Comparison of ENCODE assay signal across 14 cellular contexts in genomic region chr3:57956119-57956832, GRCh38. TPM values are rescaled to one million over a fixed set of nuclear protein-coding genes. Genes with fewer than 3 reads are reported as not detected.
A peak's percentile ranks its signal among the peaks of the same experiment; 100 is the strongest.
DNase-seq lines count a peak whose midpoint lies in the region; ATAC-seq, FAIRE-seq and TF ChIP-seq lines count a peak whose summit lies in the region.
"Had no signal": no experiment of that assay in that cellular context is flagged by ENCODE, and none has a peak within 500 bp of the region (broad histone marks: within the 10 kb centered on the region; RNA-seq: fewer than 3 reads in every experiment).

No MANE protein-coding gene starts in this region.

- no peak overlapping the region for H3K23ac ChIP-seq in mesenchymal stem cell (ENCODE audit: low read length in 2 of 2)

- no peak overlapping the region for H3K4me3 Mint-ChIP-seq in T-helper 17 cell
- H3K4me3 Mint-ChIP-seq: natural killer cell had no signal

- H3K18ac ChIP-seq in mesenchymal stem cell (ENCODE audit: low read depth in 1 of 2, low read length in 2 of 2), result peak overlapping the region in 1 of 2 experiments; percentile 64

- SMC1A ChIA-PET in GM12878 (lab: Charles Lee; ENCODE audit: uncharacterized antibody, unreplicated experiment), result interaction anchor here (0.7 to 1.3 kb wide), 5 partner anchors 12 to 55 kb away, joined by 3 to 4 read pairs (median 3); no protein-coding TSS in a partner anchor

- H3K36me3 ChIP-seq in GM12878 (ENCODE audit: control insufficient read depth in 2 of 2, insufficient read depth in 2 of 2, low read length in 1 of 2) (no peaks in the 10 kb centered on the region), mesenchymal stem cell (ENCODE audit: control insufficient read depth in 1 of 2, insufficient read depth in 2 of 2, low read depth in 1 of 2, low read length in 2 of 2) (no peaks in the 10 kb centered on the region)
- H3K36me3 ChIP-seq: cardiac muscle cell had no signal

- peak overlapping the region in 1 of 2 experiments; percentile 55 for H3K14ac ChIP-seq in mesenchymal stem cell (ENCODE audit: low read length in 2 of 2)

- WGBS in GM12878 (ENCODE audit: insufficient coverage, insufficient replicate concordance, low lambda C conversion rate, missing lambda C conversion rate), result 64% methylated on average over 3 of the region's 3 CpGs
- WGBS in mesenchymal stem cell, result 94% methylated on average over 3 of the region's 3 CpGs

- no peak overlapping the region for H4K8ac ChIP-seq in mesenchymal stem cell (ENCODE audit: low read length)

- peak overlapping the region in 1 of 2 experiments; percentile 17 for H3K4ac ChIP-seq in mesenchymal stem cell (ENCODE audit: low read depth in 1 of 2, low read length in 2 of 2)

- H3K27me3 Mint-ChIP-seq in T-helper 17 cell, result no peaks in the 10 kb centered on the region

- H2BK120ac ChIP-seq in mesenchymal stem cell (ENCODE audit: low read depth, low read length), result no peak overlapping the region

- peak overlapping the region in 1 of 2 experiments; percentile 10 for H2BK12ac ChIP-seq in mesenchymal stem cell (ENCODE audit: low read length in 2 of 2)

- no peaks in the 10 kb centered on the region for H3K79me2 ChIP-seq in GM12878 (ENCODE audit: control insufficient read depth, insufficient read depth, low read length)

- H3K27me3 ChIP-seq in GM12878 (replicated peaks in 1 of 2; ENCODE audit: control insufficient read depth in 2 of 2, insufficient read depth in 2 of 2, low read length in 1 of 2) (no peaks in the 10 kb centered on the region), mesenchymal stem cell (ENCODE audit: control insufficient read depth in 1 of 2, insufficient read depth in 1 of 2, low read length in 2 of 2) (no peaks in the 10 kb centered on the region)
- H3K27me3 ChIP-seq: cardiac muscle cell had no signal

- ATAC-seq in GM12878 (no peak), T-helper 17 cell (no peak), GM19324 (IDR thresholded peaks at IDR 0.05; ENCODE audit: low FRiP score, unreplicated experiment) (no peak), HG02623 (IDR thresholded peaks at IDR 0.05; ENCODE audit: unreplicated experiment) (no peak)

- no peak overlapping the region for H4K91ac ChIP-seq in mesenchymal stem cell (ENCODE audit: low read length)

- H3K9me3 ChIP-seq in GM12878 (replicated peaks; ENCODE audit: control insufficient read depth, insufficient read depth, low read length) (no peaks in the 10 kb centered on the region; the same call in 2 of the 3 replicates), mesenchymal stem cell (ENCODE audit: control insufficient read depth, low read length) (no peaks in the 10 kb centered on the region), T-helper 17 cell (ENCODE audit: control insufficient read depth, low read length, poor library complexity, severe bottlenecking) (no peaks in the 10 kb centered on the region)

- H3K36me3 Mint-ChIP-seq in T-helper 17 cell (ENCODE audit: low read depth), result peaks cover 3% of the 10 kb centered on the region
- H3K36me3 Mint-ChIP-seq: natural killer cell had no signal

- H2AFZ ChIP-seq in GM12878 (ENCODE audit: control insufficient read depth, low read depth, low read length), result no peak overlapping the region
- no peak overlapping the region for H2AFZ ChIP-seq in mesenchymal stem cell (ENCODE audit: low read depth, low read length)

- H3K4me1 ChIP-seq in GM12878 (ENCODE audit: control insufficient read depth, insufficient read depth, low read length), result peaks cover 14% of the 10 kb centered on the region
- H3K4me1 ChIP-seq in mesenchymal stem cell (ENCODE audit: control insufficient read depth, insufficient read depth, low read depth, low read length), result peaks cover 19% of the 10 kb centered on the region

- no TSS peak for BruUV-seq in GM12878 (replicated peaks; lab: Mats Ljungman, UMichigan)

- no peak for TF ChIP-seq CTCF in GM12878 (IDR thresholded peaks at IDR 0.05 in 2 of 3, conservative IDR thresholded peaks at IDR 0.05 in 1 of 3; ENCODE audit: control insufficient read depth in 2 of 3, extremely low read depth in 1 of 3, insufficient read depth in 1 of 3, low read depth in 3 of 3, low read length in 3 of 3)

- H3K4me3 ChIP-seq in GM12878, result no peak overlapping the region
- no peak overlapping the region for H3K4me3 ChIP-seq in mesenchymal stem cell (ENCODE audit: insufficient read depth in 1 of 2, low read depth in 1 of 2, low read length in 2 of 2)
- H3K4me3 ChIP-seq: cardiac muscle cell had no signal

- POLR2A ChIA-PET in GM12878 (lab: Charles Lee), result no interaction called here

- no peak overlapping the region for H2BK5ac ChIP-seq in mesenchymal stem cell (ENCODE audit: low read depth, low read length, poor library complexity, severe bottlenecking)

- H3K79me1 ChIP-seq in mesenchymal stem cell (replicated peaks; ENCODE audit: low read length, poor library complexity, severe bottlenecking), result no peaks in the 10 kb centered on the region

- TF ChIP-seq EP300 in GM12878 (IDR thresholded peaks at IDR 0.05; ENCODE audit: borderline replicate concordance in 1 of 2, control insufficient read depth in 1 of 2, low read depth in 2 of 2, low read length in 2 of 2), result no peak

- in situ Hi-C loops in GM12878 (cut with MboI), result no loop called here

- H3K4me1 Mint-ChIP-seq in T-helper 17 cell, result no peaks in the 10 kb centered on the region

- no peaks in the 10 kb centered on the region for H4K20me1 ChIP-seq in GM12878 (ENCODE audit: control insufficient read depth, insufficient read depth)

- no peak overlapping the region for H3K9ac ChIP-seq in GM12878 (ENCODE audit: control insufficient read depth, insufficient read depth, low read length)
- H3K9ac ChIP-seq in mesenchymal stem cell (ENCODE audit: low read length), result peak overlapping the region; percentile 64

- peak overlapping the region; percentile 53 for H2AK5ac ChIP-seq in mesenchymal stem cell (ENCODE audit: low read length, severe bottlenecking)

- no peak overlapping the region for H3K27ac Mint-ChIP-seq in T-helper 17 cell

- intact Hi-C loops in GM12878 (cut with micrococcal nuclease; ENCODE audit: unreplicated experiment), result no loop called here

- no peak overlapping the region for H2BK15ac ChIP-seq in mesenchymal stem cell (ENCODE audit: low read depth, poor library complexity, severe bottlenecking)

- H3K4me2 ChIP-seq in GM12878 (ENCODE audit: control insufficient read depth, insufficient read depth) (no peak overlapping the region), mesenchymal stem cell (ENCODE audit: low read length, poor library complexity, severe bottlenecking) (no peak overlapping the region)

- no peak overlapping the region for H3K27ac ChIP-seq in GM12878 (ENCODE audit: control insufficient read depth, insufficient read depth)
- no peak overlapping the region for H3K27ac ChIP-seq in mesenchymal stem cell (ENCODE audit: low read length, poor library complexity, severe bottlenecking)
- H3K27ac ChIP-seq: cardiac muscle cell had no signal

- FAIRE-seq in GM12878 (lab: Jason Lieb, UNC), result peak; percentile 35

- CTCF ChIA-PET in GM12878 (lab: Yijun Ruan, JAX), result no interaction called here

- no peak for TF ChIP-seq RAD21 in GM12878 (IDR thresholded peaks at IDR 0.05; ENCODE audit: insufficient read depth, low read depth, low read length)

- no peak for TF ChIP-seq POLR2A in GM12878 (IDR thresholded peaks at IDR 0.05; ENCODE audit: low read depth, low read length)

- RAD21 ChIA-PET in GM12878 (lab: Charles Lee; ENCODE audit: unreplicated experiment), result interaction anchor here (0.5 kb wide), 1 partner anchor 194 kb away, joined by 3 read pairs; no protein-coding TSS in a partner anchor

- DNase-seq in CD1c-positive myeloid dendritic cell (ENCODE audit: extremely low spot score) (peak; percentile 55), M059J (ENCODE audit: low read depth) (peak; percentile 93), GM12878 (ENCODE audit: low read depth, low spot score) (no peak), mesenchymal stem cell (peak; percentile 90), T-helper 17 cell (no peak), cerebellar nuclear complex (lab: John Stamatoyannopoulos, UW) (no peak)
- DNase-seq: activated CD8-positive, alpha-beta memory T cell treated with anti-CD3 and anti-CD28 coated beads for 24 hours; natural killer cell; NCI-H2107; stimulated activated CD4-positive, alpha-beta T cell treated with anti-CD3 and anti-CD28 coated beads, Interleukin-2, amount 100 ng/mL, for 24 hours; substantia nigra had no signal

TF ChIP-seq in GM12878, 131 proteins besides CTCF, POLR2A, EP300 and RAD21 (continues in another document):
- TF ChIP-seq ZZZ3 (IDR thresholded peaks at IDR 0.05; ENCODE audit: control insufficient read depth, insufficient read length, low read depth) (no peak), POU2F2 (IDR thresholded peaks at IDR 0.05; ENCODE audit: borderline replicate concordance, low read depth, low read length) (no peak), CHD2 (IDR thresholded peaks at IDR 0.05; ENCODE audit: borderline replicate concordance, low read depth, low read length) (no peak), CBX5 (IDR thresholded peaks at IDR 0.05; ENCODE audit: low read depth) (no peak), SMAD5 (IDR thresholded peaks at IDR 0.05; ENCODE audit: low read depth) (no peak)

RNA-seq across cellular contexts. Expression of gene FLNB, which starts 51.9 kb away (rescaled TPM):
- total RNA-seq in M059J (2014; rRNA removed; shearing (Covaris generic)), result 65.0 and 130 TPM in 2 replicates
- total RNA-seq in GM12878 (2013; cell fraction: nucleolus; rRNA removed), result 317 and 324 TPM in 2 replicates
- total RNA-seq in GM12878 (2014; rRNA removed) (41.3 and 44.1 TPM in 2 replicates), GM12878 (2014; rRNA removed; fragmentation: Illumina TruSeq; extraction: Trizol) (28.7 and 29.8 TPM in 2 replicates), GM12878 (2021) (51.8 and 58.1 TPM in 2 replicates), T-helper 17 cell (10 to 100 TPM; 41.1 to 42.5 TPM)
- 21.1 TPM for polyA plus RNA-seq in GM12878 (2011; ENCODE audit: low read depth)
- polyA plus RNA-seq in GM12878 (2011; rRNA removed) (29.9 and 40.9 TPM in 2 replicates), GM12878 (2014; fragmentation: Illumina TruSeq; extraction: Trizol) (32.3 and 33.1 TPM in 2 replicates), GM12878 (2014; fragmentation: Nextera tagmentation; extraction: Ambion mirVana) (10 to 100 TPM; 13.6 to 15.8 TPM), GM12878 (2014; rRNA removed) (22.9 and 26.4 TPM in 2 replicates), GM12878 (2016; fragmentation: Nextera tagmentation; extraction: Ambion mirVana) (10 to 100 TPM; 18.9 to 20.3 TPM)
- 58.3 and 60.6 TPM in 2 replicates for polyA plus RNA-seq in GM12878 (2011; cell fraction: cytosol; rRNA removed)
- polyA plus RNA-seq in GM12878 (2011; cell fraction: nucleus; rRNA removed), result 205 and 415 TPM in 2 replicates
- 28.7 and 30.9 TPM in 2 replicates for polyA plus RNA-seq in GM12878 (2012)
- 153 and 195 TPM in 2 replicates for polyA minus RNA-seq in GM12878 (2011; rRNA and poly(A)+ RNA removed)
- 90.3 and 94.3 TPM in 2 replicates for polyA minus RNA-seq in GM12878 (2011; cell fraction: cytosol; rRNA and poly(A)+ RNA removed)
- 105 and 299 TPM in 2 replicates for polyA minus RNA-seq in GM12878 (2011; cell fraction: nucleus; rRNA and poly(A)+ RNA removed)
- 55.8 TPM for polyA plus RNA-seq in mesenchymal stem cell (2013, experiment 1 of 2)
- polyA plus RNA-seq in mesenchymal stem cell (2013, experiment 2 of 2), result 47.9 TPM

Comparison
In these comparisons a context has a peak if more than half of its experiments do, and no peak if none do; other contexts are left out.
1. DNase-seq: peak in CD1c-positive myeloid dendritic cell (single experiment), M059J (single experiment) and mesenchymal stem cell (single experiment); none in GM12878 (single experiment), T-helper 17 cell (0 of 3) and cerebellar nuclear complex (0 of 2).